1 cellular context compared by ENCODE assay signal in genomic region chr6:28326371-28326948, GRCh38.
TF ChIP-seq lines count a peak whose summit lies in the region.

No MANE protein-coding gene starts in this region.

TF ChIP-seq in K562, 482 proteins besides CTCF, POLR2A, EP300 and RAD21 (continued from another document and continues in another):
- TF ChIP-seq JUND (IDR thresholded peaks at IDR 0.05; ENCODE audit: borderline replicate concordance, low read depth, low read length) (no peak), JUND (tag; IDR thresholded peaks at IDR 0.05; ENCODE audit: borderline replicate concordance, low read depth, low read length) (peak; percentile 21; the same call in 1 of the 3 replicates), COPS2 (conservative IDR thresholded peaks at IDR 0.05) (no peak), RBM39 (optimal IDR thresholded peaks at IDR 0.05; ENCODE audit: low read depth, low read length) (no peak), JUN (IDR thresholded peaks at IDR 0.05; ENCODE audit: borderline replicate concordance, low read depth, low read length) (peak; percentile 57; the same call in 1 of the 2 replicates), JUN (CRISPR knock-in tag; IDR thresholded peaks at IDR 0.05; ENCODE audit: borderline replicate concordance) (no peak), BRF1 (IDR thresholded peaks at IDR 0.05; ENCODE audit: borderline replicate concordance, extremely low read depth, insufficient read length) (no peak), HNRNPUL1 (IDR thresholded peaks at IDR 0.05; ENCODE audit: low read length) (no peak), ELF1 (tag; IDR thresholded peaks at IDR 0.05) (no peak), TRIM24 (IDR thresholded peaks at IDR 0.05) (peak in 1 of 2 experiments; percentile 67; a peak in 2 of 4 replicates), NCOA6 (IDR thresholded peaks at IDR 0.05) (no peak), ETS2 (tag; IDR thresholded peaks at IDR 0.05; ENCODE audit: borderline replicate concordance, poor library complexity, severe bottlenecking) (no peak), NFRKB (IDR thresholded peaks at IDR 0.05; ENCODE audit: low read depth) (peak; percentile 86), ZNF586 (CRISPR knock-in tag; conservative IDR thresholded peaks at IDR 0.05) (no peak), ZNF316 (IDR thresholded peaks at IDR 0.05) (no peak), SOX6 (IDR thresholded peaks at IDR 0.05) (no peak), MXI1 (IDR thresholded peaks at IDR 0.05; ENCODE audit: low read depth, low read length) (no peak), EP400 (IDR thresholded peaks at IDR 0.05) (peak; percentile 17; the same call in 1 of the 2 replicates), CBX3 (IDR thresholded peaks at IDR 0.05; ENCODE audit: borderline replicate concordance in 1 of 2, low read length in 2 of 2) (peak; percentile 11 to 99), IFI16 (CRISPR knock-in tag; IDR thresholded peaks at IDR 0.05) (no peak), NR2C1 (IDR thresholded peaks at IDR 0.05) (no peak), NR2C1 (tag; IDR thresholded peaks at IDR 0.05) (no peak), POLR2G (IDR thresholded peaks at IDR 0.05; ENCODE audit: low read depth, low read length) (no peak), NFIC (IDR thresholded peaks at IDR 0.05) (no peak), ZBTB9 (CRISPR knock-in tag; IDR thresholded peaks at IDR 0.05) (no peak), THRAP3 (IDR thresholded peaks at IDR 0.05; ENCODE audit: borderline replicate concordance) (no peak), TAF7 (tag; IDR thresholded peaks at IDR 0.05) (no peak), SRSF7 (optimal IDR thresholded peaks at IDR 0.05; ENCODE audit: low read depth, low read length) (no peak), ZNF707 (CRISPR knock-in tag; conservative IDR thresholded peaks at IDR 0.05) (no peak), RBM25 (IDR thresholded peaks at IDR 0.05; ENCODE audit: low read depth, low read length, severe bottlenecking) (peak; percentile 88), KLF10 (CRISPR knock-in tag; IDR thresholded peaks at IDR 0.05) (no peak), KDM1A (IDR thresholded peaks at IDR 0.05) (peak; percentile 59 to 70), FIP1L1 (IDR thresholded peaks at IDR 0.05; ENCODE audit: low read depth, low read length, poor library complexity, severe bottlenecking) (no peak), XRCC3 (IDR thresholded peaks at IDR 0.05) (peak; percentile 97), TEAD2 (tag; IDR thresholded peaks at IDR 0.05) (no peak), ZKSCAN8 (CRISPR knock-in tag; IDR thresholded peaks at IDR 0.05) (no peak), PYGO2 (tag; IDR thresholded peaks at IDR 0.05) (no peak), ZSCAN32 (CRISPR knock-in tag; IDR thresholded peaks at IDR 0.05) (no peak), CBX1 (IDR thresholded peaks at IDR 0.05; ENCODE audit: low read depth) (peak; percentile 97), ZNF212 (CRISPR knock-in tag; IDR thresholded peaks at IDR 0.05) (no peak), ZNF696 (CRISPR knock-in tag; conservative IDR thresholded peaks at IDR 0.05) (no peak), KLF1 (tag; IDR thresholded peaks at IDR 0.05) (no peak), ESRRB (CRISPR knock-in tag; IDR thresholded peaks at IDR 0.05; ENCODE audit: borderline replicate concordance) (no peak), MCM7 (IDR thresholded peaks at IDR 0.05) (no peak), ZNF75A (CRISPR knock-in tag; IDR thresholded peaks at IDR 0.05) (peak; percentile 100), MAFF (IDR thresholded peaks at IDR 0.05; ENCODE audit: low read length) (no peak), HMBOX1 (IDR thresholded peaks at IDR 0.05) (no peak), SP1 (CRISPR knock-in tag; IDR thresholded peaks at IDR 0.05) (no peak), ADNP (tag; IDR thresholded peaks at IDR 0.05) (no peak), ZNF778 (CRISPR knock-in tag; IDR thresholded peaks at IDR 0.05) (no peak), GATA2 (CRISPR knock-in tag; IDR thresholded peaks at IDR 0.05) (no peak), CBX5 (IDR thresholded peaks at IDR 0.05; ENCODE audit: borderline replicate concordance, low read depth) (peak; percentile 93), ZNF282 (CRISPR knock-in tag; IDR thresholded peaks at IDR 0.05) (no peak), ZNF668 (CRISPR knock-in tag; IDR thresholded peaks at IDR 0.05) (no peak), ARID2 (IDR thresholded peaks at IDR 0.05) (no peak), FOXP1 (CRISPR knock-in tag; IDR thresholded peaks at IDR 0.05) (no peak), NCOR1 (IDR thresholded peaks at IDR 0.05) (no peak), ZBTB34 (CRISPR knock-in tag; IDR thresholded peaks at IDR 0.05) (no peak), NEUROD1 (IDR thresholded peaks at IDR 0.05; ENCODE audit: borderline replicate concordance, low read depth, low read length, partially characterized antibody) (no peak)
- TF ChIP-seq, protein P1, sequence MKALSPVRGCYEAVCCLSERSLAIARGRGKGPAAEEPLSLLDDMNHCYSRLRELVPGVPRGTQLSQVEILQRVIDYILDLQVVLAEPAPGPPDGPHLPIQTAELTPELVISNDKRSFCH (CRISPR knock-in tag; IDR thresholded peaks at IDR 0.05), result no peak
- TF ChIP-seq, protein P1 (tag; IDR thresholded peaks at IDR 0.05), result 0 out of 2 replicates have a peak, but pooled peaks have one; percentile 20
- TF ChIP-seq, protein P2, sequence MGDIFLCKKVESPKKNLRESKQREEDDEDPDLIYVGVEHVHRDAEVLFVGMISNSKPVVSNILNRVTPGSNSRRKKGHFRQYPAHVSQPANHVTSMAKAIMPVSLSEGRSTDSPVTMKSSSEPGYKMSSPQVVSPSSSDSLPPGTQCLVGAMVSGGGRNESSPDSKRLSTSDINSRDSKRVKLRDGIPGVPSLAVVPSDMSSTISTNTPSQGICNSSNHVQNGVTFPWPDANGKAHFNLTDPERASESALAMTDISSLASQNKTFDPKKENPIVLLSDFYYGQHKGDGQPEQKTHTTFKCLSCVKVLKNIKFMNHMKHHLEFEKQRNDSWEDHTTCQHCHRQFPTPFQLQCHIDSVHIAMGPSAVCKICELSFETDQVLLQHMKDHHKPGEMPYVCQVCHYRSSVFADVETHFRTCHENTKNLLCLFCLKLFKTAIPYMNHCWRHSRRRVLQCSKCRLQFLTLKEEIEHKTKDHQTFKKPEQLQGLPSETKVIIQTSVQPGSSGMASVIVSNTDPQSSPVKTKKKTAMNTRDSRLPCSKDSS (IDR thresholded peaks at IDR 0.05; ENCODE audit: low read depth, partially characterized antibody), result peak; percentile 98
- TF ChIP-seq, protein P3, sequence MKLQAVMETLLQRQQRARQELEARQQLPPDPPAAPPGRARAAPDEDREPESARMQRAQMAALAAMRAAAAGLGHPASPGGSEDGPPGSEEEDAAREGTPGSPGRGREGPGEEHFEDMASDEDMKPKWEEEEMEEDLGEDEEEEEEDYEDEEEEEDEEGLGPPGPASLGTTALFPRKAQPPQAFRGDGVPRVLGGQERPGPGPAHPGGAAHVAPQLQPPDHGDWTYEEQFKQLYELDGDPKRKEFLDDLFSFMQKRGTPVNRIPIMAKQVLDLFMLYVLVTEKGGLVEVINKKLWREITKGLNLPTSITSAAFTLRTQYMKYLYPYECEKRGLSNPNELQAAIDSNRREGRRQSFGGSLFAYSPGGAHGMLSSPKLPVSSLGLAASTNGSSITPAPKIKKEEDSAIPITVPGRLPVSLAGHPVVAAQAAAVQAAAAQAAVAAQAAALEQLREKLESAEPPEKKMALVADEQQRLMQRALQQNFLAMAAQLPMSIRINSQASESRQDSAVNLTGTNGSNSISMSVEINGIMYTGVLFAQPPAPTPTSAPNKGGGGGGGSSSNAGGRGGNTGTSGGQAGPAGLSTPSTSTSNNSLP (IDR thresholded peaks at IDR 0.05; ENCODE audit: borderline replicate concordance, low read depth, low read length), result no peak
- TF ChIP-seq, protein P4, sequence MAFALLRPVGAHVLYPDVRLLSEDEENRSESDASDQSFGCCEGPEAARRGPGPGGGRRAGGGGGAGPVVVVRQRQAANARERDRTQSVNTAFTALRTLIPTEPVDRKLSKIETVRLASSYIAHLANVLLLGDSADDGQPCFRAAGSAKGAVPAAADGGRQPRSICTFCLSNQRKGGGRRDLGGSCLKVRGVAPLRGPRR (CRISPR knock-in tag; IDR thresholded peaks at IDR 0.05), result no peak
- TF ChIP-seq, protein P5, sequence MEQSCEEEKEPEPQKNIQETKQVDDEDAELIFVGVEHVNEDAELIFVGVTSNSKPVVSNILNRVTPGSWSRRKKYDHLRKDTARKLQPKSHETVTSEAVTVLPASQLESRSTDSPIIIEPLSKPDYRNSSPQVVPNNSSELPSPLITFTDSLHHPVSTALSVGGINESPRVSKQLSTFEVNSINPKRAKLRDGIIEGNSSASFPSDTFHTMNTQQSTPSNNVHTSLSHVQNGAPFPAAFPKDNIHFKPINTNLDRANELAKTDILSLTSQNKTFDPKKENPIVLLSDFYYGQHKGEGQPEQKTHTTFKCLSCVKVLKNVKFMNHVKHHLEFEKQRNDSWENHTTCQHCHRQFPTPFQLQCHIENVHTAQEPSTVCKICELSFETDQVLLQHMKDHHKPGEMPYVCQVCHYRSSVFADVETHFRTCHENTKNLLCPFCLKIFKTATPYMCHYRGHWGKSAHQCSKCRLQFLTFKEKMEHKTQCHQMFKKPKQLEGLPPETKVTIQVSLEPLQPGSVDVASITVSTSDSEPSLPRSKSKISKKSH (CRISPR knock-in tag; IDR thresholded peaks at IDR 0.05), result peak; percentile 91
- TF ChIP-seq, protein P6, sequence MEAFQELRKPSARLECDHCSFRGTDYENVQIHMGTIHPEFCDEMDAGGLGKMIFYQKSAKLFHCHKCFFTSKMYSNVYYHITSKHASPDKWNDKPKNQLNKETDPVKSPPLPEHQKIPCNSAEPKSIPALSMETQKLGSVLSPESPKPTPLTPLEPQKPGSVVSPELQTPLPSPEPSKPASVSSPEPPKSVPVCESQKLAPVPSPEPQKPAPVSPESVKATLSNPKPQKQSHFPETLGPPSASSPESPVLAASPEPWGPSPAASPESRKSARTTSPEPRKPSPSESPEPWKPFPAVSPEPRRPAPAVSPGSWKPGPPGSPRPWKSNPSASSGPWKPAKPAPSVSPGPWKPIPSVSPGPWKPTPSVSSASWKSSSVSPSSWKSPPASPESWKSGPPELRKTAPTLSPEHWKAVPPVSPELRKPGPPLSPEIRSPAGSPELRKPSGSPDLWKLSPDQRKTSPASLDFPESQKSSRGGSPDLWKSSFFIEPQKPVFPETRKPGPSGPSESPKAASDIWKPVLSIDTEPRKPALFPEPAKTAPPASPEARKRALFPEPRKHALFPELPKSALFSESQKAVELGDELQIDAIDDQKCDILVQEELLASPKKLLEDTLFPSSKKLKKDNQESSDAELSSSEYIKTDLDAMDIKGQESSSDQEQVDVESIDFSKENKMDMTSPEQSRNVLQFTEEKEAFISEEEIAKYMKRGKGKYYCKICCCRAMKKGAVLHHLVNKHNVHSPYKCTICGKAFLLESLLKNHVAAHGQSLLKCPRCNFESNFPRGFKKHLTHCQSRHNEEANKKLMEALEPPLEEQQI (IDR thresholded peaks at IDR 0.05), result 0 out of 2 replicates have a peak, but pooled peaks have one; percentile 27
- TF ChIP-seq, protein P7, sequence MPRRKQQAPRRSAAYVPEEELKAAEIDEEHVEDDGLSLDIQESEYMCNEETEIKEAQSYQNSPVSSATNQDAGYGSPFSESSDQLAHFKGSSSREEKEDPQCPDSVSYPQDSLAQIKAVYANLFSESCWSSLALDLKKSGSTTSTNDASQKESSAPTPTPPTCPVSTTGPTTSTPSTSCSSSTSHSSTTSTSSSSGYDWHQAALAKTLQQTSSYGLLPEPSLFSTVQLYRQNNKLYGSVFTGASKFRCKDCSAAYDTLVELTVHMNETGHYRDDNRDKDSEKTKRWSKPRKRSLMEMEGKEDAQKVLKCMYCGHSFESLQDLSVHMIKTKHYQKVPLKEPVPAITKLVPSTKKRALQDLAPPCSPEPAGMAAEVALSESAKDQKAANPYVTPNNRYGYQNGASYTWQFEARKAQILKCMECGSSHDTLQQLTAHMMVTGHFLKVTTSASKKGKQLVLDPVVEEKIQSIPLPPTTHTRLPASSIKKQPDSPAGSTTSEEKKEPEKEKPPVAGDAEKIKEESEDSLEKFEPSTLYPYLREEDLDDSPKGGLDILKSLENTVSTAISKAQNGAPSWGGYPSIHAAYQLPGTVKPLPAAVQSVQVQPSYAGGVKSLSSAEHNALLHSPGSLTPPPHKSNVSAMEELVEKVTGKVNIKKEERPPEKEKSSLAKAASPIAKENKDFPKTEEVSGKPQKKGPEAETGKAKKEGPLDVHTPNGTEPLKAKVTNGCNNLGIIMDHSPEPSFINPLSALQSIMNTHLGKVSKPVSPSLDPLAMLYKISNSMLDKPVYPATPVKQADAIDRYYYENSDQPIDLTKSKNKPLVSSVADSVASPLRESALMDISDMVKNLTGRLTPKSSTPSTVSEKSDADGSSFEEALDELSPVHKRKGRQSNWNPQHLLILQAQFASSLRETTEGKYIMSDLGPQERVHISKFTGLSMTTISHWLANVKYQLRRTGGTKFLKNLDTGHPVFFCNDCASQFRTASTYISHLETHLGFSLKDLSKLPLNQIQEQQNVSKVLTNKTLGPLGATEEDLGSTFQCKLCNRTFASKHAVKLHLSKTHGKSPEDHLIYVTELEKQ (CRISPR knock-in tag; IDR thresholded peaks at IDR 0.05), result no peak
